Comparison of ENCODE assay signal across 15 cellular contexts in the genomic region with DNA sequence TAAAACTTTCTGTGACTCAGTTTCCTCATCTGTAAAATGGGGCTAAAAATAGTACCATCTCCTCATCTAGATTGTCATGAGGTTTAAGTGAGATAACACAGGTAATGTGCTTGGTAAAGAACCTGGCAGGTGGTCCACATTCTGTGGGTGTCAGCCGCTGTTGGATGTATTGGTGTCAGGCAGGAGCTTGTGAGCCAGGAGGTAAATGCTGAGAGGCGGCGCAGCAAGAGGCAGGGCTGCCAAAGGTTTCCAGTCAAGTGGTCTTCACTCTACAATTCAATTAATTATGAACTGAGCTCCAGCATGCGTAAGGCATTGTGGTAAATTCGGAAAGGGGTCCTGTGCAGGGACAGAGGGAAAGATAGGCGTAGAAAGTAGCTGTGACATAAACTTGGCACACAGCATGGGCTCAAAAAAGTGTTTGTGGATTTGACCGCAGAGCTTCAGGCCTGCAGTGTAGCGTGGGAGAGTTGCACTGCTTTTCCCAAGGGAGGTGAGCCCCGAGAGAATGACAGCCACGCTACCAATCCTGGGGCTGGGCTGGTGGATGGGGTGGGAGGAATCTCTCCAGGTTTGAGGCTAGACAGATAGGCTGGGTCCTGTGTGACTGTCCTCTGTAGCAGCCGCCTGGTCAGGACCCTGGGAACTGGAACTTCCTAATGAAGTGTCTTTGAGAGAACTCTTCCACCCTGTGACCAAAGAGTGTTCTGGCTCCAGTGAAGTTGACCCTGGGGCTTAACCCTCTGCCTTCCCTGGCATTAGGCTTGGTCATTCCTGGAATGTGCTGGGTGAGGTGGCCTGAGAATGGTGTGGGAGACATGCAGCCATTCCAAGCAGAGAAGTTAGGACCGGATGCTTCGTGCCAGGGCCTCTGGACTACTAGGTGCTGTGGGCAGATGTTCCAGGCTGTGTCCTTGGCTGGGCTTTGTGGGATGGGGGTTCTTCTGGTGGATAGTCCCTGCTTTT.
DNase-seq lines count a peak whose midpoint lies in the region; ATAC-seq and TF ChIP-seq lines count a peak whose summit lies in the region.
"Had no signal": no experiment of that assay in that cellular context is flagged by ENCODE, and none has a peak within 500 bp of the region (broad histone marks: within the 10 kb centered on the region; RNA-seq: fewer than 3 reads in every experiment).

No MANE protein-coding gene starts in this region.

- H3K4me1 ChIP-seq in skeletal muscle tissue (ENCODE audit: control insufficient read depth in 3 of 3, insufficient read depth in 3 of 3, low read length in 3 of 3) (peaks cover 53 to 90% (median 74%) of the 10 kb centered on the region in 3 donors), PC-3 (ENCODE audit: insufficient read depth, low read length) (no peaks in the 10 kb centered on the region)

- H3K27ac ChIP-seq in skeletal muscle tissue (ENCODE audit: low read depth, low read length) (peak overlapping the region; percentile 85), PC-3 (ENCODE audit: low read length) (no peak overlapping the region)

- H3K9ac ChIP-seq in skeletal muscle tissue (ENCODE audit: low read depth in 1 of 3, low read length in 3 of 3) (peak overlapping the region in 2 of 3 donors; percentile 30 to 68), PC-3 (ENCODE audit: low read length) (no peak overlapping the region)

- H3K4me2 ChIP-seq in PC-3 (ENCODE audit: low read length), result no peak overlapping the region

- ATAC-seq in HG03432 (IDR thresholded peaks at IDR 0.05; ENCODE audit: unreplicated experiment) (peak; percentile 76), GM19397 (IDR thresholded peaks at IDR 0.05; ENCODE audit: unreplicated experiment) (no peak), PC-3 (no peak)
- ATAC-seq: activated naive CD8-positive, alpha-beta T cell treated with anti-CD3 and anti-CD28 coated beads, Interleukin-2, amount 50 U/mL, for 24 hours; Panc1 had no signal

- no peaks in the 10 kb centered on the region for H3K79me2 ChIP-seq in PC-3 (ENCODE audit: low read length)

- H3K36me3 ChIP-seq in skeletal muscle tissue (ENCODE audit: control insufficient read depth in 3 of 3, insufficient read depth in 3 of 3, low read length in 3 of 3) (peaks cover 0 to 2% (median 0%) of the 10 kb centered on the region in 3 donors), PC-3 (ENCODE audit: low read depth, low read length) (no peaks in the 10 kb centered on the region)

- no peaks in the 10 kb centered on the region for H3F3A ChIP-seq in PC-3 (ENCODE audit: low read length, unreplicated experiment)

- in situ Hi-C loops in GM13976 (cut with MboI; ENCODE audit: low sequenced_read_pairs, unreplicated experiment), result loop anchor here (25.0 kb wide), 1 partner anchor 411 kb away; a partner anchor contains a TSS

- H3K27me3 ChIP-seq in skeletal muscle tissue (ENCODE audit: control insufficient read depth in 3 of 3, insufficient read depth in 3 of 3, low read length in 3 of 3) (no peaks in the 10 kb centered on the region), PC-3 (ENCODE audit: low read length) (peaks cover 93% of the 10 kb centered on the region)

- intact Hi-C loops in PC-3 (cut with micrococcal nuclease), result no loop called here

- CTCF ChIA-PET in PC-3 (lab: Charles Lee), result no interaction called here

- peak; percentile 33 for DNase-seq in brain pericyte (ENCODE audit: low read depth, low spot score)
- DNase-seq in hepatic stellate cell (ENCODE audit: low spot score), result peak; percentile 97
- no peak for DNase-seq in PC-3
- no peak for DNase-seq in activated gamma-delta T cell treated with Interleukin-2 at 50 U/mL for 16 hours
- no peak for DNase-seq in GM13976 (ENCODE audit: low spot score)
- DNase-seq: activated CD4-positive, alpha-beta T cell treated with anti-CD3 and anti-CD28 coated beads for 1 hour; activated naive CD8-positive, alpha-beta T cell treated with anti-CD3 and anti-CD28 coated beads, Interleukin-2, amount 50 U/mL, for 24 hours; CD4-positive, CD25-positive, alpha-beta regulatory T cell; HCEC 1CT; NCI-H446 treated with DMSO at 0.1 percent for 48 hours; stimulated activated CD4-positive, alpha-beta T cell treated with anti-CD3 and anti-CD28 coated beads, Interleukin-12 subunit alpha, Interleukin-12 subunit beta, amount 100 ng/mL, for 4 hours had no signal

- H3K9me3 ChIP-seq in skeletal muscle tissue (ENCODE audit: control insufficient read depth in 3 of 3, low read length in 3 of 3), result no peaks in the 10 kb centered on the region
- H3K9me3 ChIP-seq in PC-3 (ENCODE audit: low read length), result no peaks in the 10 kb centered on the region

- BruUV-seq in PC-3 (replicated peaks; lab: Mats Ljungman, UMichigan), result no TSS peak

- peak overlapping the region in 1 of 3 donors; percentile 13 for H3K4me3 ChIP-seq in skeletal muscle tissue (ENCODE audit: low read length in 3 of 3)
- H3K4me3 ChIP-seq in PC-3 (ENCODE audit: low read length), result no peak overlapping the region

- no peak for TF ChIP-seq CTCF in PC-3 (conservative IDR thresholded peaks at IDR 0.05; ENCODE audit: low read depth, low read length)
- no peak for TF ChIP-seq CTCF in GM13976 (IDR thresholded peaks at IDR 0.05; ENCODE audit: borderline replicate concordance, control extremely low read depth, extremely low read depth, insufficient read depth, missing control alignments)

- POLR2A ChIA-PET in PC-3 (lab: Charles Lee; ENCODE audit: unreplicated experiment), result interaction anchor here (0.6 kb wide), 1 partner anchor 634 kb away, joined by 6 read pairs; a partner anchor contains a TSS

- H4K20me1 ChIP-seq in PC-3 (ENCODE audit: low read length), result no peaks in the 10 kb centered on the region

- no peak overlapping the region for H2AFZ ChIP-seq in PC-3 (ENCODE audit: low read length)

- H3K9me2 ChIP-seq in PC-3 (replicated peaks; ENCODE audit: low read length), result no peaks in the 10 kb centered on the region

Comparison
In these comparisons a context has a peak if more than half of its experiments do, and no peak if none do; other contexts are left out.
1. DNase-seq: peak in brain pericyte (single experiment) and hepatic stellate cell (single experiment); none in PC-3 (single experiment), activated gamma-delta T cell treated with Interleukin-2 at 50 U/mL for 16 hours (single experiment) and GM13976 (single experiment).